Comparison of ENCODE assay signal across 3 cellular contexts in the genomic region with DNA sequence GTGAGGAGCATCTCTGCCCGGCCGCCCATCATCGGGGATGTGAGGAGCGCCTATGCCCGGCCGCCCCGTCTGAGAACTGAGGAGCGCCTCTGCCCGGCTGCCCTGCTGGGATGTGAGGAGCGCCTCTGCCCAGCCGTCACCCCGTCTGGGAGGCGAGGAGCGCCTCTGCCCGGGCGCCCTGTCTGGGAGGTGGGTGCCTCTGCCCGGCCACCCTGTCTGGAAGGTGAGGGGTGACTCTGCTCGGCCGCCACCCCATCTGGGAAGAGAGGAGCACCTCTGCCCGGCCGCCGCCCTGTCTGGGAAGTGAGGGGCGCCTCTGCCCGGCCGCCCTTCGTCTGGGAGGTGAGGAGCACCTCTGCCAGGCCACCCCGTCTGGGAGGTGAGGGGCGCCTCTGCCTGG.
"Had no signal": no experiment of that assay in that cellular context is flagged by ENCODE, and none has a peak within 500 bp of the region (broad histone marks: within the 10 kb centered on the region; RNA-seq: fewer than 3 reads in every experiment).

No MANE protein-coding gene starts in this region.

- DNase-seq: GDM1, GF-D8 had no signal

- ATAC-seq: GM12878 had no signal
